18 cellular contexts compared by ENCODE assay signal in the genomic region with DNA sequence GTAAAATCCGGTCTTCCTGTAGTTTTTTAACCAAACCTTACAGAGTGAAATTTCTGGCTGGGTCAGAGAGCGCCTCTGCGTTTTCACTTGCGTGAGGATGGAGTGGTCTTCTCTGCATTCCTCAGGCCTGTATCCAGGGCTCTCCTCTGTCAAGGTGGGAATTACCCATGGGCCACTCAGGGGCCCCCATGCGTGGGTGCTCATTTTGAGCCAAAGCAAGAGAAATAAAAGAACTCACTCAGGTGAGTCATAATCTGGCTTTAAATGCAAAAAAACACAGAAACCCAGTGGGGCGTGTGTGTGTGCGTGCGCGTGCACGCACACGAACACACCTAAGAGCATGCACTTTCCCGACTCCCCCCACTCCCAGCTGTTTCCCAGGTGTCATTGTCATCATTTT.
DNase-seq lines count a peak whose midpoint lies in the region; ATAC-seq and TF ChIP-seq lines count a peak whose summit lies in the region.
"Had no signal": no experiment of that assay in that cellular context is flagged by ENCODE, and none has a peak within 500 bp of the region (broad histone marks: within the 10 kb centered on the region; RNA-seq: fewer than 3 reads in every experiment).

No MANE protein-coding gene starts in this region.

- no peak overlapping the region for H3K4me2 ChIP-seq in neural cell (ENCODE audit: low read length)

- no peak overlapping the region for H3K9ac ChIP-seq in neural cell (ENCODE audit: low read length)

- TF ChIP-seq CTCF in heart right ventricle (IDR thresholded peaks at IDR 0.05) (no peak), neural cell (IDR thresholded peaks at IDR 0.05; ENCODE audit: poor library complexity, severe bottlenecking) (no peak)

- no peaks in the 10 kb centered on the region for H3K9me2 ChIP-seq in neural cell (ENCODE audit: insufficient read depth, low read length)

- H3F3A ChIP-seq in neural cell (ENCODE audit: insufficient read depth, low read length, poor library complexity, severe bottlenecking): no peaks in the 10 kb centered on the region

- no peak overlapping the region for H2AFZ ChIP-seq in neural cell (ENCODE audit: low read depth, low read length)

- intact Hi-C loops in right cardiac atrium (cut with DNase I): no loop called here
- intact Hi-C loops in heart right ventricle (cut with DNase I): no loop called here

- no peak for ATAC-seq in right cardiac atrium
- no peak for ATAC-seq in heart right ventricle
- ATAC-seq: body of pancreas; HCT116; stimulated activated naive CD8-positive, alpha-beta T cell treated with anti-CD3 and anti-CD28 coated beads, Interleukin-15, Interleukin-2, amounts not matched to agents 100 U/mL and 50 U/mL, for 24 hours had no signal

- H3K27me3 ChIP-seq in right cardiac atrium (ENCODE audit: control insufficient read depth, insufficient read depth) (no peaks in the 10 kb centered on the region), heart right ventricle (peaks cover 0 to 63% (median 35%) of the 10 kb centered on the region in 7 donors), neural cell (ENCODE audit: insufficient read depth, low read depth, low read length) (peaks cover 20% of the 10 kb centered on the region)

- H3K9me3 ChIP-seq in right cardiac atrium (ENCODE audit: control insufficient read depth, low read length) (no peaks in the 10 kb centered on the region), heart right ventricle (no peaks in the 10 kb centered on the region), neural cell (ENCODE audit: low read length) (no peaks in the 10 kb centered on the region)
- H3K9me3 ChIP-seq: body of pancreas had no signal

- no peak for DNase-seq in right cardiac atrium
- no peak for DNase-seq in heart right ventricle
- DNase-seq in glomerular visceral epithelial cell (ENCODE audit: extremely low spot score): peak; percentile 7
- DNase-seq in stimulated activated CD4-positive, alpha-beta T cell treated with anti-CD3 and anti-CD28 coated beads, Interleukin-4, amount 100 ng/mL, for 24 hours: no peak
- DNase-seq in NCI-H1092 (lab: John Stamatoyannopoulos, UW): no peak
- no peak for DNase-seq in NCI-H526 treated with DMSO at 0.1 percent for 48 hours (lab: John Stamatoyannopoulos, UW)
- DNase-seq in NCI-H1436 (lab: John Stamatoyannopoulos, UW): no peak
- DNase-seq: activated CD4-positive, alpha-beta T cell treated with anti-CD3 and anti-CD28 coated beads, Interleukin-2, amount 50 U/mL, for 48 hours; activated naive CD4-positive, alpha-beta T cell treated with anti-CD3 and anti-CD28 coated beads, Interleukin-2, amount 50 U/mL, for 16 hours; activated T-cell treated with anti-CD3 and anti-CD28 coated beads, Interleukin-2, amount 50 U/mL, for 1 hour; dermis blood vessel endothelial cell; NCI-H1694; NCI-H226; stimulated activated naive CD8-positive, alpha-beta T cell treated with anti-CD3 and anti-CD28 coated beads, Interleukin-15, Interleukin-2, amounts not matched to agents 100 U/mL and 50 U/mL, for 24 hours had no signal

- TF ChIP-seq EP300 in neural cell (conservative IDR thresholded peaks at IDR 0.05; ENCODE audit: poor library complexity, severe bottlenecking): no peak

- H3K4me3 ChIP-seq in right cardiac atrium (ENCODE audit: low read length) (peak overlapping the region; percentile 17), heart right ventricle (peak overlapping the region in 5 of 10 donors; percentile 24 to 35 (median 29)), neural cell (ENCODE audit: low read length) (peak overlapping the region; percentile 39)
- H3K4me3 ChIP-seq: body of pancreas had no signal

- H3K36me3 ChIP-seq in heart right ventricle (no peaks in the 10 kb centered on the region), neural cell (ENCODE audit: insufficient read depth, low read length) (no peaks in the 10 kb centered on the region)

- H4K20me1 ChIP-seq in neural cell (ENCODE audit: insufficient read depth): no peaks in the 10 kb centered on the region

- no peaks in the 10 kb centered on the region for H3K79me2 ChIP-seq in neural cell (replicated peaks; ENCODE audit: insufficient read depth, low read length)

- H3K4me1 ChIP-seq in right cardiac atrium (ENCODE audit: control insufficient read depth, insufficient read depth, low read length) (no peaks in the 10 kb centered on the region), heart right ventricle (peaks cover 0 to 8% (median 0%) of the 10 kb centered on the region in 9 donors)
- H3K4me1 ChIP-seq: body of pancreas had no signal

- 69% methylated on average over 12 of the region's 12 CpGs for WGBS in right cardiac atrium
- 67 to 75% methylated on average over 12 of the region's 12 CpGs for WGBS in heart right ventricle, 2 donors

- no peak overlapping the region for H3K27ac ChIP-seq in right cardiac atrium (ENCODE audit: low read length)
- no peak overlapping the region for H3K27ac ChIP-seq in heart right ventricle
- no peak overlapping the region for H3K27ac ChIP-seq in neural cell (ENCODE audit: low read length)
- H3K27ac ChIP-seq: body of pancreas, C4-2B had no signal

- no peak for TF ChIP-seq RAD21 in neural cell (conservative IDR thresholded peaks at IDR 0.05)

TF ChIP-seq in neural cell, 6 proteins besides CTCF, POLR2A, EP300 and RAD21:
- TF ChIP-seq POLR2AphosphoS5 (IDR thresholded peaks at IDR 0.05): no peak
- no peak for TF ChIP-seq MXI1 (conservative IDR thresholded peaks at IDR 0.05; ENCODE audit: poor library complexity, severe bottlenecking)
- no peak for TF ChIP-seq SMC3 (conservative IDR thresholded peaks at IDR 0.05; ENCODE audit: poor library complexity)
- TF ChIP-seq EZH2 (IDR thresholded peaks at IDR 0.05; ENCODE audit: borderline replicate concordance, insufficient read depth, low read length, poor library complexity, severe bottlenecking): no peak
- no peak for TF ChIP-seq TAF1 (IDR thresholded peaks at IDR 0.05; ENCODE audit: low read depth)
- TF ChIP-seq, protein P1, sequence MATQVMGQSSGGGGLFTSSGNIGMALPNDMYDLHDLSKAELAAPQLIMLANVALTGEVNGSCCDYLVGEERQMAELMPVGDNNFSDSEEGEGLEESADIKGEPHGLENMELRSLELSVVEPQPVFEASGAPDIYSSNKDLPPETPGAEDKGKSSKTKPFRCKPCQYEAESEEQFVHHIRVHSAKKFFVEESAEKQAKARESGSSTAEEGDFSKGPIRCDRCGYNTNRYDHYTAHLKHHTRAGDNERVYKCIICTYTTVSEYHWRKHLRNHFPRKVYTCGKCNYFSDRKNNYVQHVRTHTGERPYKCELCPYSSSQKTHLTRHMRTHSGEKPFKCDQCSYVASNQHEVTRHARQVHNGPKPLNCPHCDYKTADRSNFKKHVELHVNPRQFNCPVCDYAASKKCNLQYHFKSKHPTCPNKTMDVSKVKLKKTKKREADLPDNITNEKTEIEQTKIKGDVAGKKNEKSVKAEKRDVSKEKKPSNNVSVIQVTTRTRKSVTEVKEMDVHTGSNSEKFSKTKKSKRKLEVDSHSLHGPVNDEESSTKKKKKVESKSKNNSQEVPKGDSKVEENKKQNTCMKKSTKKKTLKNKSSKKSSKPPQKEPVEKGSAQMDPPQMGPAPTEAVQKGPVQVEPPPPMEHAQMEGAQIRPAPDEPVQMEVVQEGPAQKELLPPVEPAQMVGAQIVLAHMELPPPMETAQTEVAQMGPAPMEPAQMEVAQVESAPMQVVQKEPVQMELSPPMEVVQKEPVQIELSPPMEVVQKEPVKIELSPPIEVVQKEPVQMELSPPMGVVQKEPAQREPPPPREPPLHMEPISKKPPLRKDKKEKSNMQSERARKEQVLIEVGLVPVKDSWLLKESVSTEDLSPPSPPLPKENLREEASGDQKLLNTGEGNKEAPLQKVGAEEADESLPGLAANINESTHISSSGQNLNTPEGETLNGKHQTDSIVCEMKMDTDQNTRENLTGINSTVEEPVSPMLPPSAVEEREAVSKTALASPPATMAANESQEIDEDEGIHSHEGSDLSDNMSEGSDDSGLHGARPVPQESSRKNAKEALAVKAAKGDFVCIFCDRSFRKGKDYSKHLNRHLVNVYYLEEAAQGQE (IDR thresholded peaks at IDR 0.05; ENCODE audit: borderline replicate concordance): no peak
